ENCODE assay signal across 8 cellular contexts in genomic region chr12:25957898-25958253, GRCh38. TPM values are rescaled to one million over a fixed set of nuclear protein-coding genes. Genes with fewer than 3 reads are reported as not detected.
DNase-seq lines count a peak whose midpoint lies in the region; ATAC-seq and TF ChIP-seq lines count a peak whose summit lies in the region.

No MANE protein-coding gene starts in this region.

- H3K9me3 ChIP-seq in lower lobe of right lung (no peaks in the 10 kb centered on the region), thoracic aorta (no peaks in the 10 kb centered on the region)

- H3K4me1 ChIP-seq in lower lobe of right lung (peaks cover 19% of the 10 kb centered on the region), thoracic aorta (ENCODE audit: control insufficient read depth in 1 of 2, low read depth in 2 of 2) (peaks cover 17 to 34% of the 10 kb centered on the region in 2 donors)

- peak overlapping the region; percentile 57 for H3K4me3 ChIP-seq in NB4 (ENCODE audit: low read depth, low read length)
- H3K4me3 ChIP-seq in choroid plexus epithelial cell (ENCODE audit: low read depth, low read length), result peak overlapping the region; percentile 93
- H3K4me3 ChIP-seq in lower lobe of right lung, result peak overlapping the region; percentile 76
- peak overlapping the region; percentile 91 for H3K4me3 ChIP-seq in thoracic aorta

- no peak for TF ChIP-seq CTCF in NB4 (IDR thresholded peaks at IDR 0.05; ENCODE audit: low read depth, low read length)
- no peak for TF ChIP-seq CTCF in choroid plexus epithelial cell (conservative IDR thresholded peaks at IDR 0.05; ENCODE audit: low read depth, low read length)
- TF ChIP-seq CTCF in lower lobe of right lung (IDR thresholded peaks at IDR 0.05), result no peak
- TF ChIP-seq CTCF in thoracic aorta (IDR thresholded peaks at IDR 0.05), result no peak

- intact Hi-C loops in lower lobe of right lung (cut with DNase I), result no loop called here

- DNase-seq in NCI-H748 (lab: John Stamatoyannopoulos, UW; ENCODE audit: unreplicated experiment) (peak; percentile 47), NCI-H748 treated with DMSO at 0.1 percent for 48 hours (lab: John Stamatoyannopoulos, UW) (no peak), NB4 (ENCODE audit: low read depth) (peak; percentile 56), choroid plexus epithelial cell (ENCODE audit: low read depth) (peak; percentile 68), lower lobe of right lung (no peak), thoracic aorta (ENCODE audit: low spot score) (peak; percentile 18), SKM-1 (lab: John Stamatoyannopoulos, UW; ENCODE audit: unreplicated experiment) (no peak)

- H3K36me3 ChIP-seq in lower lobe of right lung (no peaks in the 10 kb centered on the region), thoracic aorta (peaks cover 2% of the 10 kb centered on the region)

- H3K27me3 ChIP-seq in lower lobe of right lung (ENCODE audit: low read depth) (no peaks in the 10 kb centered on the region), thoracic aorta (replicated peaks; ENCODE audit: insufficient read depth) (no peaks in the 10 kb centered on the region)

- peak in 1 of 2 donors; percentile 44 for ATAC-seq in lower lobe of right lung
- ATAC-seq in thoracic aorta (ENCODE audit: insufficient number of reproducible peaks, low FRiP score, low read depth), result peak; percentile 62
- ATAC-seq in HG03159 (IDR thresholded peaks at IDR 0.05; ENCODE audit: unreplicated experiment), result no peak

- no peak for TF ChIP-seq POLR2A in NB4 (IDR thresholded peaks at IDR 0.05; ENCODE audit: extremely low read depth, insufficient read length)

- H3K27ac ChIP-seq in lower lobe of right lung (peak overlapping the region; percentile 93), thoracic aorta (peak overlapping the region; percentile 97 to 98)

RNA-seq across cellular contexts. Expression of gene RASSF8, which starts 0.6 kb away (rescaled TPM):
- total RNA-seq in lower lobe of right lung (62.1 TPM), thoracic aorta (10 to 100 TPM; 47.9 to 86.6 TPM)

Comparison
In these comparisons a context has a peak if more than half of its experiments do, and no peak if none do; other contexts are left out.
1. DNase-seq: peak in NCI-H748 (single experiment), NB4 (single experiment), choroid plexus epithelial cell (single experiment) and thoracic aorta (single experiment); none in NCI-H748 treated with DMSO at 0.1 percent for 48 hours (single experiment), lower lobe of right lung (single experiment) and SKM-1 (single experiment).
2. Peak in every context shown above with its lines, with median percentiles within 50 percentile points of each other: H3K4me3 ChIP-seq.